17 cellular contexts compared by ENCODE assay signal in the genomic region with DNA sequence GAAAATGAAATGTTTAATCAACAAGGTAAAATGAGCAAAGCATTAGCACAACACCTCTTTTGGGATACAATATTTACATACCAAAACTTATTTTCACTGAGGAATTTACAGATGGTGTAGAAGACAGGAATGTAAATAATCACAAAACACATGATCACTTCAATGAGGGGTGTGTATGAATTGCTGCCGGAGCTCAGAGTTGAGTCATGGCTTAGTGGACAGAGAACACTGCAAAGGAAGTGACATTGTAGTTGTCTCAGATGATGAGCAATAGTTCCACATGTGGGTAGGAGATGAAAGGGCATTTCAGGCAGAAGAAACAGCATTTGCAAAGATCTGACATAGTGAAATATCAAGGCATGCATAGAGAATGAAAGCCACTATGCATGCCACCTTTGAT. TPM values are rescaled to one million over a fixed set of nuclear protein-coding genes. Genes with fewer than 3 reads are reported as not detected.
A peak's percentile ranks its signal among the peaks of the same experiment; 100 is the strongest.
DNase-seq lines count a peak whose midpoint lies in the region; ATAC-seq and TF ChIP-seq lines count a peak whose summit lies in the region.
"Had no signal": no experiment of that assay in that cellular context is flagged by ENCODE, and none has a peak within 500 bp of the region (broad histone marks: within the 10 kb centered on the region; RNA-seq: fewer than 3 reads in every experiment).

No MANE protein-coding gene starts in this region.

- H3K27me3 Mint-ChIP-seq in MCF 10A (ENCODE audit: insufficient read depth, unreplicated experiment): no peaks in the 10 kb centered on the region
- H3K27me3 Mint-ChIP-seq: progenitor cell of endocrine pancreas had no signal

- POLR2A ChIA-PET in MCF 10A (lab: Yijun Ruan, JAX) (interaction anchor here (1.6 to 2.5 kb wide), 2 partner anchors 9 to 12 kb away, joined by 8 to 13 read pairs; no protein-coding TSS in a partner anchor), RWPE1 (lab: Yijun Ruan, JAX; ENCODE audit: low non-redundant PET) (no interaction called here)

- TF ChIP-seq CTCF in MCF 10A (IDR thresholded peaks at IDR 0.05; ENCODE audit: unreplicated experiment) (no peak), breast epithelium (IDR thresholded peaks at IDR 0.05) (no peak), RWPE1 (conservative IDR thresholded peaks at IDR 0.05; ENCODE audit: low read depth) (no peak), fibroblast of pulmonary artery (IDR thresholded peaks at IDR 0.05; ENCODE audit: low read length, missing control alignments) (no peak)

- no peak for ATAC-seq in GM21381 (IDR thresholded peaks at IDR 0.05; ENCODE audit: unreplicated experiment)
- no peak for ATAC-seq in HG03159 (IDR thresholded peaks at IDR 0.05; ENCODE audit: unreplicated experiment)
- ATAC-seq: stimulated activated memory B cell treated with anti-CD40 and anti-IgM and Interleukin-4, amounts not matched to agents 10 μg/mL and 1 μg/mL and 100 μg/mL, for 72 hours had no signal

- no peaks in the 10 kb centered on the region for H3K36me3 Mint-ChIP-seq in MCF 10A (ENCODE audit: insufficient read depth, unreplicated experiment)
- H3K36me3 Mint-ChIP-seq: mesothelial cell of epicardium; stimulated activated memory B cell treated with anti-CD40 and anti-IgM and Interleukin-4, amounts not matched to agents 10 μg/mL and 1 μg/mL and 100 μg/mL, for 72 hours had no signal

- H3K4me1 ChIP-seq in breast epithelium: no peaks in the 10 kb centered on the region
- H3K4me1 ChIP-seq: BLaER1 had no signal

- no peak for TF ChIP-seq POLR2A in breast epithelium (IDR thresholded peaks at IDR 0.05)

- no peak overlapping the region for H3K27ac Mint-ChIP-seq in MCF 10A (ENCODE audit: low read depth, unreplicated experiment)
- H3K27ac Mint-ChIP-seq: mesothelial cell of epicardium; progenitor cell of endocrine pancreas; stimulated activated memory B cell treated with anti-CD40 and anti-IgM and Interleukin-4, amounts not matched to agents 10 μg/mL and 1 μg/mL and 100 μg/mL, for 72 hours had no signal

- H3K36me3 ChIP-seq in breast epithelium: no peaks in the 10 kb centered on the region
- H3K36me3 ChIP-seq: BLaER1 had no signal

- H3K4me3 ChIP-seq in breast epithelium (no peak overlapping the region), fibroblast of pulmonary artery (replicated peaks; ENCODE audit: low read depth, low read length) (no peak overlapping the region)
- H3K4me3 ChIP-seq: BLaER1 had no signal

- no peak overlapping the region for H3K27ac ChIP-seq in breast epithelium
- no peak overlapping the region for H3K27ac ChIP-seq in RWPE1
- H3K27ac ChIP-seq: BLaER1, KMS-11 had no signal

- no peaks in the 10 kb centered on the region for H3K9me3 ChIP-seq in breast epithelium
- H3K9me3 ChIP-seq: BLaER1 had no signal

- CTCF ChIA-PET in MCF 10A (lab: Yijun Ruan, JAX) (interaction anchor here (0.6 to 2.4 kb wide), 8 partner anchors 14 to 661 kb away, joined by 3 to 13 read pairs (median 3); no protein-coding TSS in a partner anchor), RWPE1 (lab: Yijun Ruan, JAX) (interaction anchor here (0.7 kb wide), 1 partner anchor 17 kb away, joined by 4 read pairs; no protein-coding TSS in a partner anchor)

- peaks cover 0 to 3% of the 10 kb centered on the region in 2 donors for H3K27me3 ChIP-seq in breast epithelium
- H3K27me3 ChIP-seq: BLaER1 had no signal

- intact Hi-C loops in MCF 10A (cut with micrococcal nuclease): no loop called here
- intact Hi-C loops in breast epithelium (cut with DNase I; ENCODE audit: low total_unique reads): no loop called here
- intact Hi-C loops in posterior cingulate gyrus (cut with DNase I): no loop called here

- BruUV-seq in MCF 10A (replicated peaks; lab: Mats Ljungman, UMichigan): no TSS peak

- no peak overlapping the region for H3K4me3 Mint-ChIP-seq in MCF 10A (ENCODE audit: unreplicated experiment)
- H3K4me3 Mint-ChIP-seq: mesothelial cell of epicardium; stimulated activated memory B cell treated with anti-CD40 and anti-IgM and Interleukin-4, amounts not matched to agents 10 μg/mL and 1 μg/mL and 100 μg/mL, for 72 hours had no signal

- peak; percentile 74 for DNase-seq in MCF 10A (ENCODE audit: unreplicated experiment)
- no peak for DNase-seq in breast epithelium (ENCODE audit: low spot score in 2 of 2)
- DNase-seq in RWPE1 (ENCODE audit: low spot score): peak; percentile 78
- peak; percentile 0 for DNase-seq in fibroblast of pulmonary artery (ENCODE audit: low read depth)
- DNase-seq in posterior cingulate gyrus: no peak
- no peak for DNase-seq in medulla oblongata (ENCODE audit: extremely low spot score)
- DNase-seq: activated CD4-positive, CD25-positive, alpha-beta regulatory T cell treated with anti-CD3 and anti-CD28 coated beads, Interleukin-2, amount 50 U/mL, for 72 hours; activated effector memory CD4-positive, alpha-beta T cell treated with anti-CD3 and anti-CD28 coated beads, Interleukin-2, amount 50 U/mL, for 16 hours; central memory CD4-positive, alpha-beta T cell; NCI-H2029 treated with DMSO at 0.1 percent for 48 hours had no signal

- no peaks in the 10 kb centered on the region for H3K9me3 Mint-ChIP-seq in MCF 10A (ENCODE audit: unreplicated experiment)

- peaks cover 12% of the 10 kb centered on the region for H3K4me1 Mint-ChIP-seq in MCF 10A (ENCODE audit: insufficient read depth, unreplicated experiment)
- H3K4me1 Mint-ChIP-seq: mesothelial cell of epicardium; stimulated activated memory B cell treated with anti-CD40 and anti-IgM and Interleukin-4, amounts not matched to agents 10 μg/mL and 1 μg/mL and 100 μg/mL, for 72 hours had no signal

RNA-seq across cellular contexts. Expression of a gene that starts 5.6 kb away (rescaled TPM):
- total RNA-seq in MCF 10A (2022): 0.12 and 0.25 TPM in 2 replicates
- not detected for total RNA-seq in breast epithelium
- total RNA-seq: mesothelial cell of epicardium, progenitor cell of endocrine pancreas had no signal

RNA-seq across cellular contexts. Expression of a gene that starts 22.7 kb away (rescaled TPM):
- total RNA-seq in MCF 10A (2022): not detected in 2 replicates
- total RNA-seq in breast epithelium: not detected
- total RNA-seq: mesothelial cell of epicardium, progenitor cell of endocrine pancreas had no signal

RNA-seq across cellular contexts. Expression of a gene that starts 33.8 kb away (rescaled TPM):
- 1.3 and 1.9 TPM in 2 replicates for total RNA-seq in MCF 10A (2022)
- not detected for total RNA-seq in breast epithelium
- total RNA-seq: mesothelial cell of epicardium, progenitor cell of endocrine pancreas had no signal

RNA-seq across cellular contexts. Expression of a gene that starts 44.3 kb away (rescaled TPM):
- total RNA-seq in MCF 10A (2022) (not detected in 2 replicates), breast epithelium (not detected)
- total RNA-seq: mesothelial cell of epicardium, progenitor cell of endocrine pancreas had no signal

RNA-seq across cellular contexts. Expression of a gene that starts 44.3 kb away (rescaled TPM):
- total RNA-seq in MCF 10A (2022) (not detected in 2 replicates), breast epithelium (not detected)
- total RNA-seq: mesothelial cell of epicardium, progenitor cell of endocrine pancreas had no signal

Comparison
In these comparisons a context has a peak if more than half of its experiments do, and no peak if none do; other contexts are left out.
1. DNase-seq: peak in MCF 10A (single experiment), RWPE1 (single experiment) and fibroblast of pulmonary artery (single experiment); none in breast epithelium (0 of 2), posterior cingulate gyrus (0 of 10) and medulla oblongata (single experiment).